ENCODE assay signal across 9 cellular contexts in genomic region chr1:238061967-238062613, GRCh38.
DNase-seq lines count a peak whose midpoint lies in the region; ATAC-seq, FAIRE-seq and TF ChIP-seq lines count a peak whose summit lies in the region.
"Had no signal": no experiment of that assay in that cellular context is flagged by ENCODE, and none has a peak within 500 bp of the region (broad histone marks: within the 10 kb centered on the region; RNA-seq: fewer than 3 reads in every experiment).

No MANE protein-coding gene starts in this region.

- DNase-seq in GM12878 (ENCODE audit: low read depth, low spot score): no peak
- DNase-seq in stromal cell of bone marrow (ENCODE audit: low read depth): peak; percentile 2
- DNase-seq in superior temporal gyrus (ENCODE audit: extremely low spot score): no peak
- DNase-seq in NCI-H2081 (lab: John Stamatoyannopoulos, UW): no peak
- DNase-seq in DMS153 treated with DMSO at 0.1 percent for 48 hours (lab: John Stamatoyannopoulos, UW; ENCODE audit: unreplicated experiment): no peak
- DNase-seq: psoas muscle had no signal

- POLR2A ChIA-PET in GM12878 (lab: Charles Lee): interaction anchor here (0.6 kb wide), 1 partner anchor 75 kb away, joined by 4 read pairs; no protein-coding TSS in a partner anchor

- CTCF ChIA-PET in GM12878 (lab: Yijun Ruan, JAX): interaction anchor here (0.5 to 3.1 kb wide), 11 partner anchors 9 to 198 kb away, joined by 3 to 9 read pairs (median 5); no protein-coding TSS in a partner anchor

- no peak for TF ChIP-seq RAD21 in GM12878 (IDR thresholded peaks at IDR 0.05; ENCODE audit: insufficient read depth, low read depth, low read length)

- FAIRE-seq in GM12878 (lab: Jason Lieb, UNC): peak; percentile 62

- TF ChIP-seq CTCF in GM12878 (IDR thresholded peaks at IDR 0.05 in 2 of 3, conservative IDR thresholded peaks at IDR 0.05 in 1 of 3; ENCODE audit: control insufficient read depth in 2 of 3, extremely low read depth in 1 of 3, insufficient read depth in 1 of 3, low read depth in 3 of 3, low read length in 3 of 3): no peak

- no peaks in the 10 kb centered on the region for H3K36me3 ChIP-seq in GM12878 (ENCODE audit: control insufficient read depth in 2 of 2, insufficient read depth in 2 of 2, low read length in 1 of 2)

- H3K4me3 ChIP-seq in GM12878: no peak overlapping the region
- H3K4me3 ChIP-seq: psoas muscle had no signal

- H3K79me2 ChIP-seq in GM12878 (ENCODE audit: control insufficient read depth, insufficient read depth, low read length): no peaks in the 10 kb centered on the region

- peak overlapping the region; percentile 63 for H3K4me2 ChIP-seq in GM12878 (ENCODE audit: control insufficient read depth, insufficient read depth)

- H3K9ac ChIP-seq in GM12878 (ENCODE audit: control insufficient read depth, insufficient read depth, low read length): no peak overlapping the region

- H3K27ac ChIP-seq in GM12878 (ENCODE audit: control insufficient read depth, insufficient read depth): peak overlapping the region; percentile 60; the same call in 1 of the 2 replicates
- H3K27ac ChIP-seq: psoas muscle had no signal

- peaks cover 5% of the 10 kb centered on the region; the same call in 1 of the 3 replicates for H3K9me3 ChIP-seq in GM12878 (replicated peaks; ENCODE audit: control insufficient read depth, insufficient read depth, low read length)
- H3K9me3 ChIP-seq: psoas muscle had no signal

- intact Hi-C loops in GM12878 (cut with micrococcal nuclease; ENCODE audit: unreplicated experiment): loop anchor here (10.0 kb wide), 1 partner anchor 57 kb away; no protein-coding TSS in a partner anchor

- H2AFZ ChIP-seq in GM12878 (ENCODE audit: control insufficient read depth, low read depth, low read length): no peak overlapping the region; the same call in 1 of the 2 replicates

- SMC1A ChIA-PET in GM12878 (lab: Charles Lee; ENCODE audit: uncharacterized antibody, unreplicated experiment): interaction anchor here (0.7 to 3.4 kb wide), 22 partner anchors 9 to 198 kb away, joined by 3 to 19 read pairs (median 4); no protein-coding TSS in a partner anchor

- RAD21 ChIA-PET in GM12878 (lab: Charles Lee; ENCODE audit: unreplicated experiment): interaction anchor here (0.6 to 2.9 kb wide), 13 partner anchors 27 to 126 kb away, joined by 3 to 15 read pairs (median 4); no protein-coding TSS in a partner anchor

- no peak for TF ChIP-seq POLR2A in GM12878 (IDR thresholded peaks at IDR 0.05; ENCODE audit: low read depth, low read length)

- BruUV-seq in GM12878 (replicated peaks; lab: Mats Ljungman, UMichigan): no TSS peak

- peaks cover 13% of the 10 kb centered on the region for H3K4me1 ChIP-seq in GM12878 (ENCODE audit: control insufficient read depth, insufficient read depth, low read length)
- H3K4me1 ChIP-seq: psoas muscle had no signal

- ATAC-seq in GM21367 (IDR thresholded peaks at IDR 0.05; ENCODE audit: unreplicated experiment) (peak; percentile 41), HG03442 (IDR thresholded peaks at IDR 0.05; ENCODE audit: unreplicated experiment) (peak; percentile 54), GM12878 (peak; percentile 69), GM21447 (IDR thresholded peaks at IDR 0.05; ENCODE audit: unreplicated experiment) (no peak)
- ATAC-seq: psoas muscle had no signal

- WGBS in GM12878 (ENCODE audit: insufficient coverage, insufficient replicate concordance, low lambda C conversion rate, missing lambda C conversion rate): 0% methylated on average over 3 of the region's 3 CpGs

- in situ Hi-C loops in GM12878 (cut with MboI): no loop called here

- no peaks in the 10 kb centered on the region for H4K20me1 ChIP-seq in GM12878 (ENCODE audit: control insufficient read depth, insufficient read depth)

- H3K27me3 ChIP-seq in GM12878 (replicated peaks in 1 of 2; ENCODE audit: control insufficient read depth in 2 of 2, insufficient read depth in 2 of 2, low read length in 1 of 2): no peaks in the 10 kb centered on the region

- TF ChIP-seq EP300 in GM12878 (IDR thresholded peaks at IDR 0.05; ENCODE audit: borderline replicate concordance in 1 of 2, control insufficient read depth in 1 of 2, low read depth in 2 of 2, low read length in 2 of 2): peak in 1 of 2 experiments; percentile 23; a peak in 1 of 4 replicates

TF ChIP-seq in GM12878, 131 proteins besides CTCF, POLR2A, EP300 and RAD21 (continues in another document):
- TF ChIP-seq HDGF (IDR thresholded peaks at IDR 0.05) (no peak), PRDM15 (CRISPR knock-in tag; IDR thresholded peaks at IDR 0.05) (no peak), JUNB (IDR thresholded peaks at IDR 0.05) (peak; percentile 40; the same call in 1 of the 2 replicates), ZNF217 (IDR thresholded peaks at IDR 0.05) (no peak), SIX5 (IDR thresholded peaks at IDR 0.05; ENCODE audit: low read depth, low read length, severe bottlenecking) (no peak), IRF4 (IDR thresholded peaks at IDR 0.05; ENCODE audit: low read depth, low read length) (0 out of 2 replicates have a peak, but pooled peaks have one; percentile 4), CHD4 (IDR thresholded peaks at IDR 0.05) (no peak), ZNF384 (IDR thresholded peaks at IDR 0.05; ENCODE audit: borderline replicate concordance, low read depth, low read length) (no peak), MTA2 (IDR thresholded peaks at IDR 0.05; ENCODE audit: low read depth) (peak; percentile 46), BCL11A (IDR thresholded peaks at IDR 0.05; ENCODE audit: low read depth, low read length) (0 out of 2 replicates have a peak, but pooled peaks have one; percentile 44), SUPT20H (IDR thresholded peaks at IDR 0.05; ENCODE audit: borderline replicate concordance, control insufficient read depth, low read depth, low read length) (no peak), SRF (IDR thresholded peaks at IDR 0.05; ENCODE audit: low read depth in 2 of 2, low read length in 2 of 2) (no peak), MTA3 (IDR thresholded peaks at IDR 0.05; ENCODE audit: borderline replicate concordance, low read length) (no peak), IKZF1 (conservative IDR thresholded peaks at IDR 0.05) (peak; percentile 78), BACH1 (IDR thresholded peaks at IDR 0.05; ENCODE audit: borderline replicate concordance) (no peak; the same call in 1 of the 2 replicates), HDAC6 (IDR thresholded peaks at IDR 0.05; ENCODE audit: unreplicated experiment) (no peak), CEBPB (IDR thresholded peaks at IDR 0.05; ENCODE audit: borderline replicate concordance in 1 of 2, low read depth in 2 of 2, low read length in 2 of 2) (no peak), SUZ12 (IDR thresholded peaks at IDR 0.05; ENCODE audit: unreplicated experiment) (no peak)
- TF ChIP-seq, protein P1, sequence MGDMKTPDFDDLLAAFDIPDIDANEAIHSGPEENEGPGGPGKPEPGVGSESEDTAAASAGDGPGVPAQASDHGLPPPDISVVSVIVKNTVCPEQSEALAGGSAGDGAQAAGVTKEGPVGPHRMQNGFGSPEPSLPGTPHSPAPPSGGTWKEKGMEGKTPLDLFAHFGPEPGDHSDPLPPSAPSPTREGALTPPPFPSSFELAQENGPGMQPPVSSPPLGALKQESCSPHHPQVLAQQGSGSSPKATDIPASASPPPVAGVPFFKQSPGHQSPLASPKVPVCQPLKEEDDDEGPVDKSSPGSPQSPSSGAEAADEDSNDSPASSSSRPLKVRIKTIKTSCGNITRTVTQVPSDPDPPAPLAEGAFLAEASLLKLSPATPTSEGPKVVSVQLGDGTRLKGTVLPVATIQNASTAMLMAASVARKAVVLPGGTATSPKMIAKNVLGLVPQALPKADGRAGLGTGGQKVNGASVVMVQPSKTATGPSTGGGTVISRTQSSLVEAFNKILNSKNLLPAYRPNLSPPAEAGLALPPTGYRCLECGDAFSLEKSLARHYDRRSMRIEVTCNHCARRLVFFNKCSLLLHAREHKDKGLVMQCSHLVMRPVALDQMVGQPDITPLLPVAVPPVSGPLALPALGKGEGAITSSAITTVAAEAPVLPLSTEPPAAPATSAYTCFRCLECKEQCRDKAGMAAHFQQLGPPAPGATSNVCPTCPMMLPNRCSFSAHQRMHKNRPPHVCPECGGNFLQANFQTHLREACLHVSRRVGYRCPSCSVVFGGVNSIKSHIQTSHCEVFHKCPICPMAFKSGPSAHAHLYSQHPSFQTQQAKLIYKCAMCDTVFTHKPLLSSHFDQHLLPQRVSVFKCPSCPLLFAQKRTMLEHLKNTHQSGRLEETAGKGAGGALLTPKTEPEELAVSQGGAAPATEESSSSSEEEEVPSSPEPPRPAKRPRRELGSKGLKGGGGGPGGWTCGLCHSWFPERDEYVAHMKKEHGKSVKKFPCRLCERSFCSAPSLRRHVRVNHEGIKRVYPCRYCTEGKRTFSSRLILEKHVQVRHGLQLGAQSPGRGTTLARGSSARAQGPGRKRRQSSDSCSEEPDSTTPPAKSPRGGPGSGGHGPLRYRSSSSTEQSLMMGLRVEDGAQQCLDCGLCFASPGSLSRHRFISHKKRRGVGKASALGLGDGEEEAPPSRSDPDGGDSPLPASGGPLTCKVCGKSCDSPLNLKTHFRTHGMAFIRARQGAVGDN (IDR thresholded peaks at IDR 0.05): peak; percentile 25; the same call in 1 of the 2 replicates
